Comparison of ENCODE assay signal across 26 cellular contexts in the genomic region with DNA sequence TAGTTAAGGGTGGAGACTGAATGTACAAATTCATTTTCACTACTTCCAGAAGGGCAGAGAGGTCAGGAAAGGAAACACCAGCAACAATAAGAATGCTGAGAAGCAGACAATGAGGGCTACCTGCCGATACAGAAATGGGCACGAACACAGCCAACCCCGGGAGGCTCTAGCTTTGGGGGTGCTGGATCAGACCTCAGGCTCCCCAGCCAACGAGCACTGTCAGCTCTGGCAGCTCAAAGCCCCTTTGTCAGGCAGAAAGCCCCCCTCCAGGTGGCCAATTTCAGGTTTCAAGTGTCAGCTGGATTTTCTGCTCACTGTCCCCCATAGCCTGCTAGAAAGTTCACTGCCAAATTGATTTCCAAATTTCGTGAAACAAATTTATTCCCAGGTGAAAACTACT.
"Had no signal": no experiment of that assay in that cellular context is flagged by ENCODE, and none has a peak within 500 bp of the region (broad histone marks: within the 10 kb centered on the region; RNA-seq: fewer than 3 reads in every experiment).

No MANE protein-coding gene starts in this region.

- H3K36me3 Mint-ChIP-seq: activated naive CD4-positive, alpha-beta T cell treated with anti-CD3 and anti-CD28 coated beads, Interleukin-2, amount 10 ng/mL, durations not matched to agents 7 days and 5 days had no signal

- H3K27ac Mint-ChIP-seq: activated CD4-positive, alpha-beta memory T cell treated with anti-CD3 and anti-CD28 coated beads, Interleukin-2, amount 10 ng/mL, durations not matched to agents 7 days and 5 days; activated CD4-positive, alpha-beta T cell treated with anti-CD3 and anti-CD28 coated beads, Interleukin-2, amount 10 ng/mL, durations not matched to agents 7 days and 5 days; activated naive CD4-positive, alpha-beta T cell treated with anti-CD3 and anti-CD28 coated beads, Interleukin-2, amount 10 ng/mL, durations not matched to agents 7 days and 5 days; activated T-cell treated with anti-CD3 and anti-CD28 coated beads, Interleukin-2, amount 50 U/mL, for 24 hours; effector memory CD8-positive, alpha-beta T cell had no signal

- ATAC-seq: effector memory CD8-positive, alpha-beta T cell; gastrocnemius medialis; left ventricle myocardium superior; psoas muscle had no signal

- H3K4me3 Mint-ChIP-seq: activated CD4-positive, alpha-beta memory T cell treated with anti-CD3 and anti-CD28 coated beads, Interleukin-2, amount 10 ng/mL, durations not matched to agents 7 days and 5 days; activated CD4-positive, alpha-beta T cell treated with anti-CD3 and anti-CD28 coated beads, Interleukin-2, amount 10 ng/mL, durations not matched to agents 7 days and 5 days; activated naive CD4-positive, alpha-beta T cell treated with anti-CD3 and anti-CD28 coated beads, Interleukin-2, amount 10 ng/mL, durations not matched to agents 7 days and 5 days; activated T-cell treated with anti-CD3 and anti-CD28 coated beads, Interleukin-2, amount 50 U/mL, for 24 hours; effector memory CD8-positive, alpha-beta T cell; nephron progenitor cell had no signal

- H3K4me3 ChIP-seq: gastrocnemius medialis, ovary, psoas muscle, smooth muscle cell, uterus had no signal

- H3K9me3 Mint-ChIP-seq: activated CD4-positive, alpha-beta memory T cell treated with anti-CD3 and anti-CD28 coated beads, Interleukin-2, amount 10 ng/mL, durations not matched to agents 7 days and 5 days; activated CD4-positive, alpha-beta T cell treated with anti-CD3 and anti-CD28 coated beads, Interleukin-2, amount 10 ng/mL, durations not matched to agents 7 days and 5 days; activated naive CD4-positive, alpha-beta T cell treated with anti-CD3 and anti-CD28 coated beads, Interleukin-2, amount 10 ng/mL, durations not matched to agents 7 days and 5 days; activated T-cell treated with anti-CD3 and anti-CD28 coated beads, Interleukin-2, amount 50 U/mL, for 24 hours; effector memory CD8-positive, alpha-beta T cell; nephron progenitor cell had no signal

- H3K27me3 Mint-ChIP-seq: activated CD4-positive, alpha-beta memory T cell treated with anti-CD3 and anti-CD28 coated beads, Interleukin-2, amount 10 ng/mL, durations not matched to agents 7 days and 5 days; activated CD4-positive, alpha-beta T cell treated with anti-CD3 and anti-CD28 coated beads, Interleukin-2, amount 10 ng/mL, durations not matched to agents 7 days and 5 days; activated T-cell treated with anti-CD3 and anti-CD28 coated beads, Interleukin-2, amount 50 U/mL, for 24 hours had no signal

- H3K27ac ChIP-seq: brain microvascular endothelial cell, gastrocnemius medialis, ovary, psoas muscle, uterus had no signal

- H3K9me3 ChIP-seq: gastrocnemius medialis, ovary, psoas muscle, uterus had no signal

- H3K36me3 ChIP-seq: brain microvascular endothelial cell, gastrocnemius medialis, ovary, uterus had no signal

- H3K27me3 ChIP-seq: brain microvascular endothelial cell, gastrocnemius medialis, ovary, uterus had no signal

- DNase-seq: activated CD4-positive, alpha-beta memory T cell treated with anti-CD3 and anti-CD28 coated beads, Interleukin-2, amount 10 ng/mL, durations not matched to agents 7 days and 5 days; activated CD4-positive, alpha-beta T cell treated with anti-CD3 and anti-CD28 coated beads for 1 hour; activated CD4-positive, alpha-beta T cell treated with anti-CD3 and anti-CD28 coated beads, Interleukin-2, amount 10 ng/mL, durations not matched to agents 7 days and 5 days; activated CD8-positive, alpha-beta memory T cell treated with anti-CD3 and anti-CD28 coated beads, Interleukin-2, amount 50 U/mL, for 48 hours; activated gamma-delta T cell; activated naive CD4-positive, alpha-beta T cell treated with anti-CD3 and anti-CD28 coated beads, Interleukin-2, amount 10 ng/mL, durations not matched to agents 7 days and 5 days; activated T-cell treated with anti-CD3 and anti-CD28 coated beads, Interleukin-2, amount 50 U/mL, for 24 hours; amniotic stem cell; brain microvascular endothelial cell; cortex of kidney; effector memory CD8-positive, alpha-beta T cell; erythroblast; gastrocnemius medialis; glutamatergic neuron; mammary epithelial cell; nephron progenitor cell; ovary; stimulated activated CD4-positive, alpha-beta T cell treated with anti-CD3 and anti-CD28 coated beads, Interleukin-15, amount 100 ng/mL, for 24 hours; stimulated activated CD4-positive, alpha-beta T cell treated with anti-CD3 and anti-CD28 coated beads, Interleukin-2, amount 100 ng/mL, for 24 hours; stimulated activated naive CD4-positive, alpha-beta T cell; T-helper 2 cell; trophoblast cell; uterus had no signal
